ENCODE assay signal across 29 cellular contexts in the genomic region with DNA sequence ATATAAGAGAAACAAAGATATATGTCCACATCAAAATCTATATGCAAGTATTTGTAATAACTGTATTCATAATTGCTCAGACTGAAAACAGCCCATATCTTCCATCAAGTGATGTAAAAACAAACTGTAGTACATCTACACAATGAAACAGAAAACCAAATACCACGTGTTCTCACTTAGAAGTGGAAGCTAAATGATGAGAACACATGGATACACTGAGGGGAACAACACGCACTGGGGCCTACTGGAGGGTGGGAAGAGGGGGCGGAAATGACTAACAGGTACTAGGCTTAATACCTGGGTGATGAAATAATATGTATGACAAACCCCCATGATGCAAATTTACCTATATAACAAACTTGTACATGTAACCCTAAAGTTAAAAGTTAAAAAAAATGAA. TPM values are rescaled to one million over a fixed set of nuclear protein-coding genes. Genes with fewer than 3 reads are reported as not detected.
A peak's percentile ranks its signal among the peaks of the same experiment; 100 is the strongest.
DNase-seq lines count a peak whose midpoint lies in the region; ATAC-seq, FAIRE-seq and TF ChIP-seq lines count a peak whose summit lies in the region.
"Had no signal": no experiment of that assay in that cellular context is flagged by ENCODE, and none has a peak within 500 bp of the region (broad histone marks: within the 10 kb centered on the region; RNA-seq: fewer than 3 reads in every experiment).

No MANE protein-coding gene starts in this region.

- no peak for ATAC-seq in GM19035 (IDR thresholded peaks at IDR 0.05; ENCODE audit: unreplicated experiment)
- ATAC-seq: activated CD8-positive, alpha-beta memory T cell treated with anti-CD3 and anti-CD28 coated beads, Interleukin-2, amount 10 ng/mL, durations not matched to agents 7 days and 5 days; heart right ventricle; lower lobe of right lung; mucosa of descending colon; WTC11 had no signal

- no peak for FAIRE-seq in bronchial epithelial cell (lab: Jason Lieb, UNC)
- FAIRE-seq: GM12892, RCC 7860, small intestine had no signal

- no peak for TF ChIP-seq CTCF in bronchial epithelial cell (IDR thresholded peaks at IDR 0.05; ENCODE audit: insufficient read depth, low read length, severe bottlenecking)

- no peaks in the 10 kb centered on the region for H3K27me3 ChIP-seq in bronchial epithelial cell (ENCODE audit: control insufficient read depth, insufficient read depth, low read length)
- H3K27me3 ChIP-seq: breast epithelium, heart right ventricle, transverse colon had no signal

- H3K4me3 ChIP-seq in bronchial epithelial cell (ENCODE audit: low read depth, low read length) = no peak overlapping the region
- H3K4me3 ChIP-seq: breast epithelium, heart right ventricle, lower lobe of right lung, mucosa of descending colon, transverse colon had no signal

- peak; percentile 11 for DNase-seq in activated T-cell treated with anti-CD3 and anti-CD28 coated beads for 48 hours (ENCODE audit: low read depth)
- no peak for DNase-seq in activated T-cell treated with anti-CD3 and anti-CD28 coated beads for 4 hours
- peak; percentile 44 to 54 for DNase-seq in activated T-cell treated with anti-CD3 and anti-CD28 coated beads, Interleukin-2, amount 50 U/mL, for 48 hours
- DNase-seq in bronchial epithelial cell (ENCODE audit: low read depth) = peak; percentile 57
- peak; percentile 38 for DNase-seq in stimulated activated CD8-positive, alpha-beta memory T cell treated with anti-CD3 and anti-CD28 coated beads, Interleukin-4, amount 100 ng/mL, for 48 hours
- no peak for DNase-seq in effector CD4-positive, alpha-beta T cell
- DNase-seq: ACHN; activated CD8-positive, alpha-beta memory T cell treated with anti-CD3 and anti-CD28 coated beads, Interleukin-2, amount 10 ng/mL, durations not matched to agents 7 days and 5 days; activated effector memory CD4-positive, alpha-beta T cell treated with anti-CD3 and anti-CD28 coated beads, Interleukin-2, amount 50 U/mL, for 16 hours; amygdala; DMS153; erythroblast; heart right ventricle; lower lobe of right lung; MM.1S; mucosa of descending colon; NCI-H1436; NCI-H345; NCI-H748 treated with DMSO at 0.1 percent for 48 hours; nephron progenitor cell; SIG-M5; small intestine; SW 1271; transverse colon had no signal

- peaks cover 10% of the 10 kb centered on the region for H3K36me3 ChIP-seq in bronchial epithelial cell (ENCODE audit: control insufficient read depth, insufficient read depth, low read length)

RNA-seq across cellular contexts. Expression of a gene that starts 42.7 kb away (rescaled TPM):
- 92.9 and 145 TPM in 2 replicates for total RNA-seq in bronchial epithelial cell

Comparison
In these comparisons a context has a peak if more than half of its experiments do, and no peak if none do; other contexts are left out.
1. DNase-seq: peak in activated T-cell treated with anti-CD3 and anti-CD28 coated beads for 48 hours (single experiment), activated T-cell treated with anti-CD3 and anti-CD28 coated beads, Interleukin-2, amount 50 U/mL, for 48 hours (2 of 2), bronchial epithelial cell (single experiment) and stimulated activated CD8-positive, alpha-beta memory T cell treated with anti-CD3 and anti-CD28 coated beads, Interleukin-4, amount 100 ng/mL, for 48 hours (single experiment); none in activated T-cell treated with anti-CD3 and anti-CD28 coated beads for 4 hours (single experiment) and effector CD4-positive, alpha-beta T cell (single experiment).